In genomic region chr12:102965281-102966155, GRCh38 we compare ENCODE assay signal across 11 cellular contexts. TPM values are rescaled to one million over a fixed set of nuclear protein-coding genes. Genes with fewer than 3 reads are reported as not detected.
DNase-seq lines count a peak whose midpoint lies in the region; ATAC-seq, FAIRE-seq and TF ChIP-seq lines count a peak whose summit lies in the region.
"Had no signal": no experiment of that assay in that cellular context is flagged by ENCODE, and none has a peak within 500 bp of the region (broad histone marks: within the 10 kb centered on the region; RNA-seq: fewer than 3 reads in every experiment).

No MANE protein-coding gene starts in this region.

- peaks cover 0 to 9% (median 3%) of the 10 kb centered on the region in 4 donors for H3K9me3 ChIP-seq in esophagus muscularis mucosa

- no peak for TF ChIP-seq EP300 in esophagus muscularis mucosa (IDR thresholded peaks at IDR 0.05)

- TF ChIP-seq CTCF in esophagus muscularis mucosa (IDR thresholded peaks at IDR 0.05) = no peak
- TF ChIP-seq CTCF in D721Med (IDR thresholded peaks at IDR 0.05; ENCODE audit: insufficient read depth, missing control alignments) = no peak

- H3K4me1 Mint-ChIP-seq in activated T-cell treated with anti-CD3 and anti-CD28 coated beads, Interleukin-2, amount 50 U/mL, for 24 hours (ENCODE audit: low read depth) = peaks cover 29% of the 10 kb centered on the region
- H3K4me1 Mint-ChIP-seq in stimulated activated memory B cell treated with anti-CD40 and anti-IgM and Interleukin-4, amounts not matched to agents 10 μg/mL and 1 μg/mL and 100 μg/mL, for 72 hours = peaks cover 27% of the 10 kb centered on the region

- peaks cover 90% of the 10 kb centered on the region for H3K27me3 Mint-ChIP-seq in activated T-cell treated with anti-CD3 and anti-CD28 coated beads, Interleukin-2, amount 50 U/mL, for 24 hours
- peaks cover 92% of the 10 kb centered on the region for H3K27me3 Mint-ChIP-seq in stimulated activated memory B cell treated with anti-CD40 and anti-IgM and Interleukin-4, amounts not matched to agents 10 μg/mL and 1 μg/mL and 100 μg/mL, for 72 hours

- no peak for TF ChIP-seq POLR2A in esophagus muscularis mucosa (IDR thresholded peaks at IDR 0.05; ENCODE audit: low read depth)

- H3K36me3 ChIP-seq in esophagus muscularis mucosa = no peaks in the 10 kb centered on the region

- H3K27ac Mint-ChIP-seq in activated T-cell treated with anti-CD3 and anti-CD28 coated beads, Interleukin-2, amount 50 U/mL, for 24 hours = no peak overlapping the region
- H3K27ac Mint-ChIP-seq in stimulated activated memory B cell treated with anti-CD40 and anti-IgM and Interleukin-4, amounts not matched to agents 10 μg/mL and 1 μg/mL and 100 μg/mL, for 72 hours = no peak overlapping the region

- H3K27ac ChIP-seq in esophagus muscularis mucosa (replicated peaks in 1 of 4) = no peak overlapping the region

- H3K4me3 ChIP-seq in esophagus muscularis mucosa = peak overlapping the region in 3 of 4 donors; percentile 7 to 18 (median 13)

- peaks cover 0 to 86% (median 31%) of the 10 kb centered on the region in 4 donors for H3K27me3 ChIP-seq in esophagus muscularis mucosa

- no peaks in the 10 kb centered on the region for H3K9me3 Mint-ChIP-seq in activated T-cell treated with anti-CD3 and anti-CD28 coated beads, Interleukin-2, amount 50 U/mL, for 24 hours
- H3K9me3 Mint-ChIP-seq in stimulated activated memory B cell treated with anti-CD40 and anti-IgM and Interleukin-4, amounts not matched to agents 10 μg/mL and 1 μg/mL and 100 μg/mL, for 72 hours = peaks cover 8% of the 10 kb centered on the region

- peaks cover 0 to 21% (median 12%) of the 10 kb centered on the region in 4 donors for H3K4me1 ChIP-seq in esophagus muscularis mucosa

- no peak for FAIRE-seq in D721Med (lab: Jason Lieb, UNC)
- FAIRE-seq: TTC549 had no signal

- 6% methylated on average over 33 of the region's 38 CpGs for WGBS in esophagus muscularis mucosa

- intact Hi-C loops in esophagus muscularis mucosa (cut with DNase I) = no loop called here

- no peaks in the 10 kb centered on the region for H3K36me3 Mint-ChIP-seq in activated T-cell treated with anti-CD3 and anti-CD28 coated beads, Interleukin-2, amount 50 U/mL, for 24 hours (ENCODE audit: low read depth)
- peaks cover 5% of the 10 kb centered on the region for H3K36me3 Mint-ChIP-seq in stimulated activated memory B cell treated with anti-CD40 and anti-IgM and Interleukin-4, amounts not matched to agents 10 μg/mL and 1 μg/mL and 100 μg/mL, for 72 hours

- peak overlapping the region; percentile 56 for H3K4me3 Mint-ChIP-seq in activated T-cell treated with anti-CD3 and anti-CD28 coated beads, Interleukin-2, amount 50 U/mL, for 24 hours
- peak overlapping the region; percentile 87 for H3K4me3 Mint-ChIP-seq in stimulated activated memory B cell treated with anti-CD40 and anti-IgM and Interleukin-4, amounts not matched to agents 10 μg/mL and 1 μg/mL and 100 μg/mL, for 72 hours

- no peak for DNase-seq in activated T-cell treated with anti-CD3 and anti-CD28 coated beads, Interleukin-2, amount 50 U/mL, for 24 hours
- no peak for DNase-seq in activated T-cell treated with anti-CD3 and anti-CD28 coated beads, Interleukin-2, amount 50 U/mL, for 1 hour
- peak; percentile 75 to 87 for DNase-seq in NCI-H2081 (lab: John Stamatoyannopoulos, UW)
- DNase-seq in esophagus muscularis mucosa (ENCODE audit: extremely low spot score) = no peak
- DNase-seq in amniotic stem cell (lab: John Stamatoyannopoulos, UW) = no peak
- no peak for DNase-seq in D721Med (ENCODE audit: insufficient read length, low spot score)

- no peak for ATAC-seq in stimulated activated memory B cell treated with anti-CD40 and anti-IgM and Interleukin-4, amounts not matched to agents 10 μg/mL and 1 μg/mL and 100 μg/mL, for 72 hours
- no peak for ATAC-seq in GM19463 (IDR thresholded peaks at IDR 0.05; ENCODE audit: unreplicated experiment)

RNA-seq across cellular contexts. Expression of gene ASCL1, which starts 8.0 kb away (rescaled TPM):
- under 1 TPM in 1 of 4 donors, not detected in 3; 0.17 TPM for total RNA-seq in esophagus muscularis mucosa
- total RNA-seq: M059J, mucosa of gallbladder had no signal

RNA-seq across cellular contexts. Expression of gene PAH, which starts 48.5 kb away (rescaled TPM):
- total RNA-seq in esophagus muscularis mucosa = not detected
- total RNA-seq: M059J had no signal

Comparison
In these comparisons a context has a peak if more than half of its experiments do, and no peak if none do; other contexts are left out.
1. DNase-seq: peak in NCI-H2081 (2 of 2); none in activated T-cell treated with anti-CD3 and anti-CD28 coated beads, Interleukin-2, amount 50 U/mL, for 24 hours (single experiment), activated T-cell treated with anti-CD3 and anti-CD28 coated beads, Interleukin-2, amount 50 U/mL, for 1 hour (single experiment), esophagus muscularis mucosa (single experiment), amniotic stem cell (single experiment) and D721Med (single experiment).